Comparison of ENCODE assay signal across 8 cellular contexts in the genomic region with DNA sequence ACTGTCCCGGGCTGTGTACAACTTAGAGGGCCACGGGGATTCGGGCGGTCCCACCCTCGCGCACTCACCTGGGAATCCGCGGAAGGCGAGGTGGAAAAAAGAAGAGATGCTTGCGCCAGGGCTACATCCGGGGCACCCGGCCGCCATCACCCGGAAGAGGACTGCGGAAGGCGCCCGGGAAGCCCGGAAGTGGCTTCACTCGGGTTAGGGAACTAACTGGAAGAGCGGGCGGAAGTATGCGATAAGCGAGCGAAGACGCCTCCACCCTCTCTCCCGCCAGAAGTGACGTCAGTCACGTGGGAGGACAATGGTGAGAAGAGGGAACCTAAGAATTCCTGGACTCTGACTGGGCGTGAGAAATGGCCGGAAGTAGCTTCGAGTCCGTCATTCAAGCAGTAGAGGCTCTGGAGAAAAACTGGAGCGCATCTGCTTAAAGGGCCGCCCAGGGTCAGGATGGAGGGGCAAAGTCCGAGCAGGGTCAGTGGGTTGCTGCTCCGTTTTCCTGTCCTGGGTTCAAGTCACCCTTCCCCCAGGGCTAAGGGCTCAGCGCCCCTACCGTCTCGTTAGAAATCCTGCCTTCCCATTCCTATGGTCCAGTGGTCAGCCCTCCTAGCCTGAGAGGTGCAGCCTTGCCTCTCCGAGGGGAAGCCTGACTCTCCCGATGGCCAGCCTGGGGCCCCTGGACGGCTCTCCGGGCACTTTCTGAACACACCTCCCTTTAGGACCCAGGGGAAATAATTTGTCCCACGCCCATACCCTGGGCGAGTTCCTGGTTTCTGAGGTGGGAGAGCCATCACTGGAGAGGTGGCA. TPM values are rescaled to one million over a fixed set of nuclear protein-coding genes. Genes with fewer than 3 reads are reported as not detected.
DNase-seq lines count a peak whose midpoint lies in the region; FAIRE-seq and TF ChIP-seq lines count a peak whose summit lies in the region.

CD2BP2 (minus strand) TSS at position 165 of the 810 bp plus-strand sequence. CDS start 627 bp downstream, outside the sequence.

- TF ChIP-seq CTCF in HFF-Myc (IDR thresholded peaks at IDR 0.05; ENCODE audit: low read depth, low read length, missing control alignments) = no peak
- no peak for TF ChIP-seq CTCF in neutrophil (IDR thresholded peaks at IDR 0.05)
- no peak for TF ChIP-seq CTCF in subcutaneous adipose tissue (IDR thresholded peaks at IDR 0.05; ENCODE audit: low read depth)

- peak within 1 kb of the TSS; percentile 98 for H3K27ac ChIP-seq in neutrophil

- peaks cover 25 to 29% of the 10 kb centered on the region in 2 experiments for H3K4me1 ChIP-seq in neutrophil (ENCODE audit: control insufficient read depth in 1 of 2, insufficient read depth in 1 of 2, low read depth in 1 of 2, low read length in 1 of 2)

- no peaks in the 10 kb centered on the region for H3K27me3 ChIP-seq in neutrophil

- peak within 1 kb of the TSS; percentile 99 for H3K27ac Mint-ChIP-seq in activated naive CD4-positive, alpha-beta T cell treated with anti-CD3 and anti-CD28 coated beads, Interleukin-2, amount 50 U/mL, for 24 hours

- H3K9me3 ChIP-seq in neutrophil = no peaks in the 10 kb centered on the region

- H3K4me1 Mint-ChIP-seq in activated naive CD4-positive, alpha-beta T cell treated with anti-CD3 and anti-CD28 coated beads, Interleukin-2, amount 50 U/mL, for 24 hours = peaks cover 37% of the 10 kb centered on the region

- peaks cover 4% of the 10 kb centered on the region for H3K36me3 Mint-ChIP-seq in activated naive CD4-positive, alpha-beta T cell treated with anti-CD3 and anti-CD28 coated beads, Interleukin-2, amount 50 U/mL, for 24 hours

- DNase-seq in HFF-Myc (ENCODE audit: extremely low read depth, low read depth) = peak; percentile 99
- DNase-seq in NCI-H1092 (lab: John Stamatoyannopoulos, UW) = peak; percentile 98
- DNase-seq in SKM-1 (lab: John Stamatoyannopoulos, UW; ENCODE audit: unreplicated experiment) = peak; percentile 96
- peak; percentile 86 for DNase-seq in germinal center (ENCODE audit: low spot score)

- no peaks in the 10 kb centered on the region for H3K9me3 Mint-ChIP-seq in activated naive CD4-positive, alpha-beta T cell treated with anti-CD3 and anti-CD28 coated beads, Interleukin-2, amount 50 U/mL, for 24 hours

- H3K27me3 Mint-ChIP-seq in activated naive CD4-positive, alpha-beta T cell treated with anti-CD3 and anti-CD28 coated beads, Interleukin-2, amount 50 U/mL, for 24 hours = no peaks in the 10 kb centered on the region

- H3K36me3 ChIP-seq in neutrophil = peaks cover 73% of the 10 kb centered on the region

- H3K4me3 ChIP-seq in HFF-Myc (replicated peaks; ENCODE audit: low read depth, low read length) (peak within 1 kb of the TSS; percentile 95), neutrophil (ENCODE audit: low read depth in 1 of 2, low read length in 1 of 2) (peak within 1 kb of the TSS; percentile 73 to 94)

- peak; percentile 98 for FAIRE-seq in G401.6 (lab: Jason Lieb, UNC)

- peak within 1 kb of the TSS; percentile 92 for H3K4me3 Mint-ChIP-seq in activated naive CD4-positive, alpha-beta T cell treated with anti-CD3 and anti-CD28 coated beads, Interleukin-2, amount 50 U/mL, for 24 hours

RNA-seq across cellular contexts. Expression of gene CD2BP2, which starts in this region (rescaled TPM):
- total RNA-seq in subcutaneous adipose tissue = 10 to 100 TPM; 17.4 to 36.4 (median 30.5) TPM

Comparison
In these comparisons a context has a peak if more than half of its experiments do, and no peak if none do; other contexts are left out.
1. Peak in every context shown above with its lines: DNase-seq, H3K4me3 ChIP-seq and H3K27ac ChIP-seq.